25 cellular contexts compared by ENCODE assay signal in genomic region chr3:191151653-191152052, GRCh38. TPM values are rescaled to one million over a fixed set of nuclear protein-coding genes. Genes with fewer than 3 reads are reported as not detected.
"Had no signal": no experiment of that assay in that cellular context is flagged by ENCODE, and none has a peak within 500 bp of the region (broad histone marks: within the 10 kb centered on the region; RNA-seq: fewer than 3 reads in every experiment).

No MANE protein-coding gene starts in this region.

- H3K4me3 ChIP-seq: adrenal gland, SJSA1 had no signal

- ATAC-seq: activated CD8-positive, alpha-beta T cell treated with anti-CD3 and anti-CD28 coated beads, Interleukin-2, amount 10 ng/mL, durations not matched to agents 7 days and 5 days; T-helper 17 cell; WTC11 had no signal

- H3K4me1 Mint-ChIP-seq: activated naive CD8-positive, alpha-beta T cell treated with anti-CD3 and anti-CD28 coated beads, Interleukin-2, amount 10 ng/mL, durations not matched to agents 7 days and 5 days; T-helper 17 cell; WTC11 had no signal

- H3K27me3 Mint-ChIP-seq: activated naive CD8-positive, alpha-beta T cell treated with anti-CD3 and anti-CD28 coated beads, Interleukin-2, amount 10 ng/mL, durations not matched to agents 7 days and 5 days; T-helper 17 cell had no signal

- H3K27me3 ChIP-seq: adrenal gland, SJSA1 had no signal

- H3K27ac ChIP-seq: adrenal gland, SJSA1 had no signal

- DNase-seq: activated CD4-positive, alpha-beta T cell treated with anti-CD3 and anti-CD28 coated beads for 48 hours; activated CD4-positive, alpha-beta T cell treated with anti-CD3 and anti-CD28 coated beads, Interleukin-2, amount 50 U/mL, for 4 hours; activated CD4-positive, CD25-positive, alpha-beta regulatory T cell treated with anti-CD3 and anti-CD28 coated beads, Interleukin-2, amount 50 U/mL, for 72 hours; activated CD8-positive, alpha-beta memory T cell treated with anti-CD3 and anti-CD28 coated beads, Interleukin-2, amount 50 U/mL, for 48 hours; activated CD8-positive, alpha-beta T cell treated with anti-CD3 and anti-CD28 coated beads, Interleukin-2, amount 10 ng/mL, durations not matched to agents 7 days and 5 days; activated naive CD4-positive, alpha-beta T cell treated with anti-CD3 and anti-CD28 coated beads, Interleukin-2, amount 50 U/mL, for 16 hours; activated naive CD8-positive, alpha-beta T cell treated with anti-CD3 and anti-CD28 coated beads, Interleukin-2, amount 10 ng/mL, durations not matched to agents 7 days and 5 days; activated T-cell treated with anti-CD3 and anti-CD28 coated beads, Interleukin-2, amount 50 U/mL, for 1 hour; adrenal gland; anterior cingulate cortex; cerebellar nuclear complex; MM.1S; NCI-H1105; NCI-H1436; NCI-H1694 treated with DMSO at 0.1 percent for 48 hours; NCI-H2029 treated with DMSO at 0.1 percent for 48 hours; NCI-H345; NCI-H510A; NCI-H526 treated with DMSO at 0.1 percent for 48 hours; NCI-H82; SHP77; T-helper 17 cell; T-helper 9 cell had no signal

- H3K36me3 Mint-ChIP-seq: activated naive CD8-positive, alpha-beta T cell treated with anti-CD3 and anti-CD28 coated beads, Interleukin-2, amount 10 ng/mL, durations not matched to agents 7 days and 5 days had no signal

- H3K9me3 ChIP-seq: SJSA1 had no signal

- H3K27ac Mint-ChIP-seq: activated CD8-positive, alpha-beta T cell treated with anti-CD3 and anti-CD28 coated beads, Interleukin-2, amount 10 ng/mL, durations not matched to agents 7 days and 5 days; activated naive CD8-positive, alpha-beta T cell treated with anti-CD3 and anti-CD28 coated beads, Interleukin-2, amount 10 ng/mL, durations not matched to agents 7 days and 5 days; T-helper 17 cell; WTC11 had no signal

- H3K36me3 ChIP-seq: adrenal gland, SJSA1 had no signal

- H3K4me3 Mint-ChIP-seq: activated CD8-positive, alpha-beta T cell treated with anti-CD3 and anti-CD28 coated beads, Interleukin-2, amount 10 ng/mL, durations not matched to agents 7 days and 5 days; activated naive CD8-positive, alpha-beta T cell treated with anti-CD3 and anti-CD28 coated beads, Interleukin-2, amount 10 ng/mL, durations not matched to agents 7 days and 5 days; T-helper 17 cell; WTC11 had no signal

RNA-seq across cellular contexts. Expression of gene OSTN, which starts 47.4 kb away (rescaled TPM):
- total RNA-seq: activated CD8-positive, alpha-beta T cell treated with anti-CD3 and anti-CD28 coated beads, Interleukin-2, amount 10 ng/mL, durations not matched to agents 7 days and 5 days; activated naive CD8-positive, alpha-beta T cell treated with anti-CD3 and anti-CD28 coated beads, Interleukin-2, amount 10 ng/mL, durations not matched to agents 7 days and 5 days; adrenal gland; SJSA1; T-helper 17 cell; WTC11 had no signal
